ENCODE assay signal across 1 cellular context in genomic region chr17:64217249-64217652, GRCh38.
A peak's percentile ranks its signal among the peaks of the same experiment; 100 is the strongest.
TF ChIP-seq lines count a peak whose summit lies in the region.

No MANE protein-coding gene starts in this region.

TF ChIP-seq in HepG2, 621 proteins besides CTCF, POLR2A, EP300 and RAD21 (continued from another document and continues in another):
- TF ChIP-seq NFAT5 (CRISPR knock-in tag; IDR thresholded peaks at IDR 0.05) (no peak), HCFC1 (IDR thresholded peaks at IDR 0.05; ENCODE audit: low read depth, low read length) (no peak), REL (CRISPR knock-in tag; conservative IDR thresholded peaks at IDR 0.05) (no peak), KDM1A (CRISPR knock-in tag; IDR thresholded peaks at IDR 0.05) (no peak), ZNF124 (CRISPR knock-in tag; IDR thresholded peaks at IDR 0.05) (no peak), MXI1 (IDR thresholded peaks at IDR 0.05; ENCODE audit: borderline replicate concordance, low read depth, low read length) (no peak), HMGA1 (CRISPR knock-in tag; conservative IDR thresholded peaks at IDR 0.05) (no peak), ZNF441 (CRISPR knock-in tag; IDR thresholded peaks at IDR 0.05; ENCODE audit: borderline replicate concordance) (no peak), ZSCAN20 (CRISPR knock-in tag; IDR thresholded peaks at IDR 0.05; ENCODE audit: borderline replicate concordance) (no peak), RBM22 (optimal IDR thresholded peaks at IDR 0.05; ENCODE audit: low read length) (no peak), ZUFSP (CRISPR knock-in tag; IDR thresholded peaks at IDR 0.05; ENCODE audit: borderline replicate concordance) (no peak), HNF1B (CRISPR knock-in tag; IDR thresholded peaks at IDR 0.05) (no peak), ZIK1 (CRISPR knock-in tag; IDR thresholded peaks at IDR 0.05; ENCODE audit: borderline replicate concordance, low read depth) (no peak), ZNF121 (CRISPR knock-in tag; IDR thresholded peaks at IDR 0.05) (no peak; the same call in 1 of the 2 replicates), ZNF496 (CRISPR knock-in tag; IDR thresholded peaks at IDR 0.05; ENCODE audit: insufficient replicate concordance) (no peak), SIX1 (CRISPR knock-in tag; IDR thresholded peaks at IDR 0.05; ENCODE audit: borderline replicate concordance) (no peak), MIER2 (CRISPR knock-in tag; IDR thresholded peaks at IDR 0.05) (no peak), NFYB (CRISPR knock-in tag; IDR thresholded peaks at IDR 0.05) (no peak), ZNF18 (CRISPR knock-in tag; IDR thresholded peaks at IDR 0.05; ENCODE audit: insufficient replicate concordance) (no peak), KDM3A (CRISPR knock-in tag; IDR thresholded peaks at IDR 0.05; ENCODE audit: low read depth) (no peak), ZNF552 (CRISPR knock-in tag; IDR thresholded peaks at IDR 0.05; ENCODE audit: borderline replicate concordance) (0 out of 2 replicates have a peak, but pooled peaks have one; percentile 16), SATB2 (CRISPR knock-in tag; IDR thresholded peaks at IDR 0.05) (no peak), ZFP82 (CRISPR knock-in tag; IDR thresholded peaks at IDR 0.05; ENCODE audit: borderline replicate concordance) (no peak), SUZ12 (IDR thresholded peaks at IDR 0.05; ENCODE audit: low read depth, low read length) (no peak), AFF4 (CRISPR knock-in tag; IDR thresholded peaks at IDR 0.05) (0 out of 2 replicates have a peak, but pooled peaks have one; percentile 46), HOXD1 (CRISPR knock-in tag; IDR thresholded peaks at IDR 0.05) (no peak), ZNF740 (CRISPR knock-in tag; IDR thresholded peaks at IDR 0.05) (no peak), EED (CRISPR knock-in tag; IDR thresholded peaks at IDR 0.05) (0 out of 2 replicates have a peak, but pooled peaks have one; percentile 15), FOXK2 (IDR thresholded peaks at IDR 0.05) (no peak), ZNF773 (CRISPR knock-in tag; IDR thresholded peaks at IDR 0.05; ENCODE audit: borderline replicate concordance) (no peak), ZBTB39 (CRISPR knock-in tag; IDR thresholded peaks at IDR 0.05) (no peak), PRMT3 (CRISPR knock-in tag; IDR thresholded peaks at IDR 0.05; ENCODE audit: borderline replicate concordance, low read depth) (no peak), SAP130 (CRISPR knock-in tag; IDR thresholded peaks at IDR 0.05; ENCODE audit: low read depth) (no peak), HOMEZ (CRISPR knock-in tag; IDR thresholded peaks at IDR 0.05; ENCODE audit: low read depth) (no peak), ZNF7 (CRISPR knock-in tag; IDR thresholded peaks at IDR 0.05) (no peak), FOSL2 (CRISPR knock-in tag; IDR thresholded peaks at IDR 0.05) (no peak), NCOR1 (IDR thresholded peaks at IDR 0.05; ENCODE audit: borderline replicate concordance, low read length) (no peak), CBX5 (CRISPR knock-in tag; IDR thresholded peaks at IDR 0.05; ENCODE audit: borderline replicate concordance) (0 out of 2 replicates have a peak, but pooled peaks have one; percentile 0), ZC3H13 (CRISPR knock-in tag; IDR thresholded peaks at IDR 0.05) (no peak), ZNF747 (CRISPR knock-in tag; IDR thresholded peaks at IDR 0.05; ENCODE audit: borderline replicate concordance) (no peak), ZNF234 (CRISPR knock-in tag; conservative IDR thresholded peaks at IDR 0.05) (no peak), ZNF577 (CRISPR knock-in tag; IDR thresholded peaks at IDR 0.05; ENCODE audit: borderline replicate concordance, low read depth) (0 out of 2 replicates have a peak, but pooled peaks have one; percentile 19), EEA1 (CRISPR knock-in tag; IDR thresholded peaks at IDR 0.05; ENCODE audit: borderline replicate concordance) (no peak), ZMYM4 (CRISPR knock-in tag; IDR thresholded peaks at IDR 0.05) (no peak), BORCS8-MEF2B (CRISPR knock-in tag; IDR thresholded peaks at IDR 0.05) (no peak), ZBTB8A (CRISPR knock-in tag; IDR thresholded peaks at IDR 0.05; ENCODE audit: borderline replicate concordance, low read depth) (no peak), RFX3 (CRISPR knock-in tag; IDR thresholded peaks at IDR 0.05) (no peak)
